Comparison of ENCODE assay signal across 7 cellular contexts in the genomic region with DNA sequence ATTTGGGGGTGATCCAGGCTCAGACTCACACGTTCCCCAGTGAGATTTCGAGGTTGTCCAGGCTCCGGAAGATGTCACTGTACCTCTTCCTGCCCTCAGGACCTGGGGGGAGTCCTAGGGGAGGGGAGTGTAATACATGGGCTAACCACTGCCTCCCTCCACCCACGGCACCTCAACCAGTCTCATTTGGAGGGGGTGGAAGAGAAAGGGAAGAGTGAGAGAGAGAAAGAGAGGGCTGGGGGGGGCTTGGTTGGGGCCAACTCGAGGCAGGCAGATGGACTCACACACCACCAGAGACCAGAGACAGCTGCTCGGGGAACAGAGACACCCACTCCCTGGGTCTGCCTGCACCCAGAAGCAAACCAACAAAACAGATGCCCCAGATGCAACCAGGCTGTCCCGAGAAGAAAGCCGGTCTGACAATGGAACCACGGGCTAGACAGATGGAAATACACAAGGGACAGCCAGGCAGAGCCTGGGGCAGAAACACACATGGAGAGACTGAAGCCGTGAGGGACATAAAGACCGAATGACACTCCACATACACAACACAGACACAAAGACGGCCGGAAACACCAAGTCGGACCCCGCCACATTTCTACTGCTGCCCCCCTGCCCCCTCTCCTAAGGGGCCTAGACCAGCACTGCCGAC. TPM values are rescaled to one million over a fixed set of nuclear protein-coding genes. Genes with fewer than 3 reads are reported as not detected.
DNase-seq lines count a peak whose midpoint lies in the region; ATAC-seq, FAIRE-seq and TF ChIP-seq lines count a peak whose summit lies in the region.

No MANE protein-coding gene starts in this region.

- H3K9me3 Mint-ChIP-seq in activated B cell treated with CpG ODN at 0.5 μM for 24 hours (no peaks in the 10 kb centered on the region), neural crest cell (no peaks in the 10 kb centered on the region)

- H3K36me3 ChIP-seq in endothelial cell of umbilical vein (ENCODE audit: control insufficient read depth in 2 of 2, extremely low read depth in 1 of 2, insufficient read depth in 2 of 2, low read length in 2 of 2) (peaks cover 2 to 24% of the 10 kb centered on the region in 2 experiments), aorta (ENCODE audit: control insufficient read depth in 1 of 2, insufficient read depth in 2 of 2, low read length in 1 of 2) (no peaks in the 10 kb centered on the region)

- H3K36me3 Mint-ChIP-seq in activated B cell treated with CpG ODN at 0.5 μM for 24 hours (ENCODE audit: low read depth) (peaks cover 78% of the 10 kb centered on the region), neural crest cell (ENCODE audit: low read depth) (no peaks in the 10 kb centered on the region)

- H3K27ac Mint-ChIP-seq in activated B cell treated with CpG ODN at 0.5 μM for 24 hours (peak overlapping the region; percentile 96), neural crest cell (ENCODE audit: unreplicated experiment) (peak overlapping the region; percentile 95)

- peak overlapping the region; percentile 68 for H2AFZ ChIP-seq in endothelial cell of umbilical vein (ENCODE audit: low read depth, low read length)

- peak overlapping the region; percentile 72 to 98 (median 78) for H3K4me3 ChIP-seq in endothelial cell of umbilical vein (replicated peaks in 1 of 3; ENCODE audit: insufficient read depth in 1 of 3, low read depth in 1 of 3, low read length in 3 of 3)
- peak overlapping the region; percentile 29 to 60 for H3K4me3 ChIP-seq in aorta (ENCODE audit: low read length in 2 of 2)

- FAIRE-seq in endothelial cell of umbilical vein (lab: Jason Lieb, UNC) = peak; percentile 31

- dilution Hi-C loops in endothelial cell of umbilical vein (cut with MboI; ENCODE audit: extremely low pct_ligation_motif_present, low sequenced_read_pairs) = no loop called here

- H4K20me1 ChIP-seq in endothelial cell of umbilical vein (replicated peaks; ENCODE audit: control insufficient read depth, extremely low read depth, insufficient read depth, low read length) = no peaks in the 10 kb centered on the region

- peak; percentile 13 for ATAC-seq in HG03432 (IDR thresholded peaks at IDR 0.05; ENCODE audit: unreplicated experiment)
- ATAC-seq in activated B cell treated with CpG ODN at 0.5 μM for 24 hours (ENCODE audit: low read depth) = peak; percentile 14
- ATAC-seq in aorta (ENCODE audit: low FRiP score) = no peak

- DNase-seq in GM13977 (ENCODE audit: low spot score) (peak; percentile 81), activated B cell treated with CpG ODN at 0.5 μM for 24 hours (no peak), endothelial cell of umbilical vein (ENCODE audit: low read depth, low spot score) (peak; percentile 16), neural crest cell (ENCODE audit: low read depth, low spot score) (no peak), aorta (no peak), iPS-NIHi7 (ENCODE audit: extremely low spot score) (no peak)

- peaks cover 19% of the 10 kb centered on the region for H3K4me1 Mint-ChIP-seq in activated B cell treated with CpG ODN at 0.5 μM for 24 hours
- peaks cover 17% of the 10 kb centered on the region for H3K4me1 Mint-ChIP-seq in neural crest cell

- in situ Hi-C loops in GM13977 (cut with MboI; ENCODE audit: low pct_unique_long_range_greater_than_20kb, low sequenced_read_pairs, unreplicated experiment) = loop anchor here (10.0 kb wide), 1 partner anchor 118 kb away; the partner anchor contains the start of gene YJEFN3

- TF ChIP-seq CTCF in GM13977 (IDR thresholded peaks at IDR 0.05; ENCODE audit: extremely low read depth, insufficient read depth, missing control alignments) (peak; percentile 15), activated B cell treated with CpG ODN at 0.5 μM for 24 hours (IDR thresholded peaks at IDR 0.05) (no peak), endothelial cell of umbilical vein (IDR thresholded peaks at IDR 0.05; ENCODE audit: extremely low read depth in 1 of 2, insufficient read depth in 1 of 2, low read depth in 1 of 2, low read length in 2 of 2) (no peak), neural crest cell (conservative IDR thresholded peaks at IDR 0.05) (no peak)

- CTCF ChIA-PET in activated B cell treated with CpG ODN at 0.5 μM for 24 hours (lab: Charles Lee) = no interaction called here
- CTCF ChIA-PET in endothelial cell of umbilical vein (lab: Charles Lee) = no interaction called here

- intact Hi-C loops in activated B cell treated with CpG ODN at 0.5 μM for 24 hours (cut with micrococcal nuclease) (loop anchor here (1.0 to 5.0 kb wide), 13 partner anchors 14 to 636 kb away; partner anchors contain the start of genes ATP13A1, LPAR2, NDUFA13 and PBX4), endothelial cell of umbilical vein (cut with micrococcal nuclease) (loop anchor here (5.0 kb wide), 1 partner anchor 90 kb away; no protein-coding TSS in a partner anchor), aorta (cut with DNase I) (loop anchor here (1.0 to 5.0 kb wide), 2 partner anchors 21 to 110 kb away; partner anchors contain the start of gene ATP13A1 (in 1 of the 2))

- H3K27me3 Mint-ChIP-seq in activated B cell treated with CpG ODN at 0.5 μM for 24 hours (no peaks in the 10 kb centered on the region), neural crest cell (ENCODE audit: low read depth) (peaks cover 3% of the 10 kb centered on the region)

- 20 to 29% methylated on average over 15 to 16 of the region's 16 CpGs for WGBS in aorta, 2 donors

- H3K79me2 ChIP-seq in endothelial cell of umbilical vein (ENCODE audit: control insufficient read depth, insufficient read depth, low read length) = no peaks in the 10 kb centered on the region

- peak overlapping the region; percentile 64 for H3K9ac ChIP-seq in endothelial cell of umbilical vein (replicated peaks; ENCODE audit: extremely low read depth, insufficient read depth, low read length)

- no peaks in the 10 kb centered on the region for H3K9me3 ChIP-seq in endothelial cell of umbilical vein (replicated peaks; ENCODE audit: control insufficient read depth, insufficient read depth, low read length)
- H3K9me3 ChIP-seq in aorta (ENCODE audit: control insufficient read depth, low read length) = no peaks in the 10 kb centered on the region

- H3K9me1 ChIP-seq in endothelial cell of umbilical vein (replicated peaks; ENCODE audit: control insufficient read depth, extremely low read depth, insufficient read depth, low read length) = no peaks in the 10 kb centered on the region

- TF ChIP-seq POLR2A in endothelial cell of umbilical vein (IDR thresholded peaks at IDR 0.05; ENCODE audit: low read depth, low read length) = no peak

- peak overlapping the region; percentile 41 for H3K4me2 ChIP-seq in endothelial cell of umbilical vein (ENCODE audit: insufficient read depth, low read length)

- no peaks in the 10 kb centered on the region for H3K27me3 ChIP-seq in endothelial cell of umbilical vein (ENCODE audit: control insufficient read depth in 2 of 2, insufficient read depth in 2 of 2, low read length in 2 of 2)
- H3K27me3 ChIP-seq in aorta (ENCODE audit: control insufficient read depth in 1 of 2, insufficient read depth in 2 of 2, low read length in 1 of 2) = no peaks in the 10 kb centered on the region

- POLR2A ChIA-PET in activated B cell treated with CpG ODN at 0.5 μM for 24 hours (lab: Charles Lee) = interaction anchor here (0.6 to 2.2 kb wide), 4 partner anchors 16 to 113 kb away, joined by 3 to 42 read pairs (median 7); no protein-coding TSS in a partner anchor
- POLR2A ChIA-PET in endothelial cell of umbilical vein (lab: Charles Lee) = no interaction called here

- no TSS peak for BruUV-seq in endothelial cell of umbilical vein (replicated peaks; lab: Mats Ljungman, UMichigan)

- H3K4me1 ChIP-seq in endothelial cell of umbilical vein (ENCODE audit: control insufficient read depth, extremely low read depth, insufficient read depth, low read length) (peaks cover 4% of the 10 kb centered on the region), aorta (ENCODE audit: control insufficient read depth in 1 of 2, insufficient read depth in 2 of 2, low read length in 2 of 2) (no peaks in the 10 kb centered on the region)

- peak overlapping the region; percentile 54 for H3K27ac ChIP-seq in endothelial cell of umbilical vein (ENCODE audit: insufficient read depth, low read depth, low read length)
- H3K27ac ChIP-seq in aorta (ENCODE audit: low read depth in 1 of 2, low read length in 2 of 2) = no peak overlapping the region

- H3K4me3 Mint-ChIP-seq in activated B cell treated with CpG ODN at 0.5 μM for 24 hours (peak overlapping the region; percentile 99), neural crest cell (peak overlapping the region; percentile 94)

RNA-seq across cellular contexts. Expression of gene GMIP, which starts 0.8 kb away (rescaled TPM):
- total RNA-seq in activated B cell treated with CpG ODN at 0.5 μM for 24 hours (129 and 130 TPM in 2 replicates), endothelial cell of umbilical vein (19.8 and 26.0 TPM in 2 replicates), neural crest cell (20.6 and 25.1 TPM in 2 replicates), aorta (10 to 100 TPM; 14.9 to 25.6 TPM)
- polyA plus RNA-seq in endothelial cell of umbilical vein (7.8 and 7.9 TPM in 2 replicates), aorta (1 to 10 TPM; 3.4 to 5.9 TPM)
- 6.3 and 7.8 TPM in 2 replicates for polyA plus RNA-seq in endothelial cell of umbilical vein (2011; cell fraction: cytosol; rRNA removed)
- 37.0 and 39.7 TPM in 2 replicates for polyA plus RNA-seq in endothelial cell of umbilical vein (2011; cell fraction: nucleus; rRNA removed)
- 17.9 and 23.1 TPM in 2 replicates for polyA plus RNA-seq in endothelial cell of umbilical vein (2012)
- 11.2 and 15.2 TPM in 2 replicates for polyA minus RNA-seq in endothelial cell of umbilical vein
- 5.0 TPM for polyA minus RNA-seq in endothelial cell of umbilical vein (2011; cell fraction: cytosol; rRNA and poly(A)+ RNA removed)
- 8.5 and 13.2 TPM in 2 replicates for polyA minus RNA-seq in endothelial cell of umbilical vein (2011; cell fraction: nucleus; rRNA and poly(A)+ RNA removed)

RNA-seq across cellular contexts. Expression of gene LPAR2, which starts 14.6 kb away (rescaled TPM):
- 29.0 and 33.7 TPM in 2 replicates for total RNA-seq in activated B cell treated with CpG ODN at 0.5 μM for 24 hours
- 5.0 and 5.1 TPM in 2 replicates for total RNA-seq in endothelial cell of umbilical vein
- polyA plus RNA-seq in endothelial cell of umbilical vein = 4.7 and 6.3 TPM in 2 replicates
- 0.66 and 0.76 TPM in 2 replicates for polyA plus RNA-seq in endothelial cell of umbilical vein (2011; cell fraction: cytosol; rRNA removed)
- polyA plus RNA-seq in endothelial cell of umbilical vein (2011; cell fraction: nucleus; rRNA removed) = 26.1 and 34.0 TPM in 2 replicates
- 3.3 and 4.4 TPM in 2 replicates for polyA plus RNA-seq in endothelial cell of umbilical vein (2012)
- polyA minus RNA-seq in endothelial cell of umbilical vein = 3.2 and 5.9 TPM in 2 replicates
- polyA minus RNA-seq in endothelial cell of umbilical vein (2011; cell fraction: cytosol; rRNA and poly(A)+ RNA removed) = 0.92 TPM
- 6.1 and 8.5 TPM in 2 replicates for polyA minus RNA-seq in endothelial cell of umbilical vein (2011; cell fraction: nucleus; rRNA and poly(A)+ RNA removed)
- total RNA-seq in neural crest cell = 115 and 116 TPM in 2 replicates
- total RNA-seq in aorta = 10 to 100 TPM in 1 of 2 donors, 1 to 10 TPM in 1; 5.7 to 11.7 TPM
- 10 to 100 TPM in 1 of 2 donors, 1 to 10 TPM in 1; 1.5 to 10.1 TPM for polyA plus RNA-seq in aorta

RNA-seq across cellular contexts. Expression of gene ATP13A1, which starts 20.8 kb away (rescaled TPM):
- total RNA-seq in activated B cell treated with CpG ODN at 0.5 μM for 24 hours = 125 and 135 TPM in 2 replicates
- 48.7 and 56.8 TPM in 2 replicates for total RNA-seq in endothelial cell of umbilical vein
- polyA plus RNA-seq in endothelial cell of umbilical vein = 36.9 and 44.9 TPM in 2 replicates
- 14.8 and 21.0 TPM in 2 replicates for polyA plus RNA-seq in endothelial cell of umbilical vein (2011; cell fraction: cytosol; rRNA removed)
- 158 and 188 TPM in 2 replicates for polyA plus RNA-seq in endothelial cell of umbilical vein (2011; cell fraction: nucleus; rRNA removed)
- 29.9 and 39.5 TPM in 2 replicates for polyA plus RNA-seq in endothelial cell of umbilical vein (2012)
- 55.2 and 62.5 TPM in 2 replicates for polyA minus RNA-seq in endothelial cell of umbilical vein
- polyA minus RNA-seq in endothelial cell of umbilical vein (2011; cell fraction: cytosol; rRNA and poly(A)+ RNA removed) = 30.3 TPM
- polyA minus RNA-seq in endothelial cell of umbilical vein (2011; cell fraction: nucleus; rRNA and poly(A)+ RNA removed) = 50.7 and 58.8 TPM in 2 replicates
- total RNA-seq in neural crest cell = 75.1 and 81.0 TPM in 2 replicates
- 10 to 100 TPM; 41.7 to 53.6 TPM for total RNA-seq in aorta
- 100 to 1,000 TPM in 1 of 2 donors, 10 to 100 TPM in 1; 13.9 to 105 TPM for polyA plus RNA-seq in aorta

RNA-seq across cellular contexts. Expression of gene PBX4, which starts 24.1 kb away (rescaled TPM):
- total RNA-seq in activated B cell treated with CpG ODN at 0.5 μM for 24 hours (19.4 and 21.8 TPM in 2 replicates), endothelial cell of umbilical vein (not detected in 2 replicates), neural crest cell (7.5 and 7.7 TPM in 2 replicates), aorta (1 to 10 TPM in 1 of 2 donors, under 1 TPM in 1; 0.65 to 1.4 TPM)
- polyA plus RNA-seq in endothelial cell of umbilical vein (not detected in 2 replicates), aorta (1 to 10 TPM in 1 of 2 donors, not detected in 1; 1.5 TPM)
- 0.08 TPM in 1 of 2 replicates, not detected in the other for polyA plus RNA-seq in endothelial cell of umbilical vein (2011; cell fraction: cytosol; rRNA removed)
- not detected in 2 replicates for polyA plus RNA-seq in endothelial cell of umbilical vein (2011; cell fraction: nucleus; rRNA removed)
- polyA plus RNA-seq in endothelial cell of umbilical vein (2012) = not detected in 2 replicates
- polyA minus RNA-seq in endothelial cell of umbilical vein = not detected in 2 replicates
- not detected for polyA minus RNA-seq in endothelial cell of umbilical vein (2011; cell fraction: cytosol; rRNA and poly(A)+ RNA removed)
- not detected in 2 replicates for polyA minus RNA-seq in endothelial cell of umbilical vein (2011; cell fraction: nucleus; rRNA and poly(A)+ RNA removed)

RNA-seq across cellular contexts. Expression of gene ZNF101, which starts 26.0 kb away (rescaled TPM):
- total RNA-seq in activated B cell treated with CpG ODN at 0.5 μM for 24 hours (45.6 and 52.6 TPM in 2 replicates), endothelial cell of umbilical vein (10.6 and 12.8 TPM in 2 replicates), neural crest cell (16.2 and 18.2 TPM in 2 replicates), aorta (10 to 100 TPM; 11.3 to 13.3 TPM)
- polyA plus RNA-seq in endothelial cell of umbilical vein (2.8 TPM in 2 replicates), aorta (1 to 10 TPM; 2.0 to 6.5 TPM)
- polyA plus RNA-seq in endothelial cell of umbilical vein (2011; cell fraction: cytosol; rRNA removed) = 3.2 and 3.6 TPM in 2 replicates
- polyA plus RNA-seq in endothelial cell of umbilical vein (2011; cell fraction: nucleus; rRNA removed) = 4.0 and 5.0 TPM in 2 replicates
- polyA plus RNA-seq in endothelial cell of umbilical vein (2012) = 4.0 and 7.4 TPM in 2 replicates
- polyA minus RNA-seq in endothelial cell of umbilical vein = 3.4 and 6.4 TPM in 2 replicates
- 3.8 TPM for polyA minus RNA-seq in endothelial cell of umbilical vein (2011; cell fraction: cytosol; rRNA and poly(A)+ RNA removed)
- polyA minus RNA-seq in endothelial cell of umbilical vein (2011; cell fraction: nucleus; rRNA and poly(A)+ RNA removed) = 3.6 and 5.2 TPM in 2 replicates

Comparison
In these comparisons a context has a peak if more than half of its experiments do, and no peak if none do; other contexts are left out.
1. DNase-seq: peak in GM13977 (single experiment) and endothelial cell of umbilical vein (single experiment); none in activated B cell treated with CpG ODN at 0.5 μM for 24 hours (single experiment), neural crest cell (single experiment), aorta (0 of 2) and iPS-NIHi7 (single experiment).